ENCODE assay signal across 13 cellular contexts in the genomic region with DNA sequence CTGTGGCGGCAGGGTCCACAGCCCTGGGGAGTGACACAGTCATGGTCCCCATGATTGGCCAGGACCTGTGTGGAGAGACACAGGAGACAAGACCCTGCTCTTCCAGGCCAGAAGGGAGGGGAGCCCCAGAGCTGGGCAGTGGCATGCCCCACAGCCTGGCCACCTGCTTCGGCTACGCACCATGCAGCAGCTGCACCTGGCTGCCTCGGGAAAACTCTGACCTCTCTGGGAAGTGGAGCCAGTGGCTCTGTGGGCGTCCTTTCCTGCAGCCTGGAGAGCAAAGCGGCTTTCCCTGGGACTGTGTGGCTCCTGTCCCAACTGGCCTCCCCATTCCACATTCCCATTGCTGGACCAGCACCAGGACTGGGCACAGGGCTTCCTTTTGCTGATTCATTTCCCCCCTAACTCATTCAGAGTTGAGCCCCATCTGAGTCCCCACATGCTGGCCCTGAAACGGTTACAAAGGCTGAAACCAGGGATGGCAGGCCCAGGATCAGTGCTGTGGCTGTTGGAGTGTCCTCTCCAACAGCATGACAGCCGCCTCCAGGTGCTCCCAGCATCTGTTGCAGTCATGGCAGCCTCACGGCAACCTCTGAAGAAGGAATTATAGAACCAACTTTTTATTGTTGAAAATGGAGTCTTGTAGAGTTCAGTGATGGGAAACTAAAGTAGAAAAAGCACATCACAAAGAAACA. TPM values are rescaled to one million over a fixed set of nuclear protein-coding genes. Genes with fewer than 3 reads are reported as not detected.
DNase-seq lines count a peak whose midpoint lies in the region; ATAC-seq and TF ChIP-seq lines count a peak whose summit lies in the region.
"Had no signal": no experiment of that assay in that cellular context is flagged by ENCODE, and none has a peak within 500 bp of the region (broad histone marks: within the 10 kb centered on the region; RNA-seq: fewer than 3 reads in every experiment).

No MANE protein-coding gene starts in this region.

- H3K4me1 Mint-ChIP-seq in natural killer cell treated with Interleukin-12 subunit alpha and Interleukin-12 subunit beta and Interleukin-15 and Interleukin-18, amount 100 ng/mL, for 72 hours (ENCODE audit: low read depth in 2 of 2): peaks cover 0 to 8% of the 10 kb centered on the region in 2 donors
- H3K4me1 Mint-ChIP-seq in natural killer cell: peaks cover 4 to 9% of the 10 kb centered on the region in 2 donors
- H3K4me1 Mint-ChIP-seq in activated CD8-positive, alpha-beta T cell treated with anti-CD3 and anti-CD28 coated beads, Interleukin-2, amount 10 ng/mL, durations not matched to agents 7 days and 5 days (ENCODE audit: low read depth): no peaks in the 10 kb centered on the region

- POLR2A ChIA-PET in activated CD8-positive, alpha-beta T cell treated with anti-CD3 and anti-CD28 coated beads, Interleukin-2, amount 10 ng/mL, durations not matched to agents 7 days and 5 days (lab: Charles Lee): interaction anchor here (1.3 kb wide), 1 partner anchor 17 kb away, joined by 6 read pairs; a partner anchor contains a TSS

- ATAC-seq in natural killer cell treated with Interleukin-12 subunit alpha and Interleukin-12 subunit beta and Interleukin-15 and Interleukin-18, amount 100 ng/mL, for 72 hours: peak in 1 of 2 donors; percentile 18
- ATAC-seq in natural killer cell: no peak
- no peak for ATAC-seq in activated CD8-positive, alpha-beta T cell treated with anti-CD3 and anti-CD28 coated beads, Interleukin-2, amount 10 ng/mL, durations not matched to agents 7 days and 5 days
- ATAC-seq: A549 had no signal

- peak; percentile 46 for DNase-seq in natural killer cell treated with Interleukin-12 subunit alpha and Interleukin-12 subunit beta and Interleukin-15 and Interleukin-18, amount 100 ng/mL, for 72 hours (ENCODE audit: low spot score)
- DNase-seq in natural killer cell (no peak), lung microvascular endothelial cell (ENCODE audit: low read depth in 2 of 2) (peak; percentile 31 to 60), NCI-H2227 (lab: John Stamatoyannopoulos, UW; ENCODE audit: unreplicated experiment) (no peak), HCEC 1CT (no peak)
- DNase-seq in activated CD8-positive, alpha-beta T cell treated with anti-CD3 and anti-CD28 coated beads, Interleukin-2, amount 10 ng/mL, durations not matched to agents 7 days and 5 days: no peak
- DNase-seq in activated effector memory CD4-positive, alpha-beta T cell treated with anti-CD3 and anti-CD28 coated beads, Interleukin-2, amount 50 U/mL, for 16 hours: no peak
- DNase-seq: COR-L47, DMS79, NCI-H2171, Peyer's patch had no signal

- H3K9me3 Mint-ChIP-seq in natural killer cell treated with Interleukin-12 subunit alpha and Interleukin-12 subunit beta and Interleukin-15 and Interleukin-18, amount 100 ng/mL, for 72 hours: no peaks in the 10 kb centered on the region
- no peaks in the 10 kb centered on the region for H3K9me3 Mint-ChIP-seq in natural killer cell
- no peaks in the 10 kb centered on the region for H3K9me3 Mint-ChIP-seq in activated CD8-positive, alpha-beta T cell treated with anti-CD3 and anti-CD28 coated beads, Interleukin-2, amount 10 ng/mL, durations not matched to agents 7 days and 5 days (ENCODE audit: insufficient read depth)

- intact Hi-C loops in natural killer cell (cut with micrococcal nuclease): no loop called here

- H3K27me3 Mint-ChIP-seq in natural killer cell treated with Interleukin-12 subunit alpha and Interleukin-12 subunit beta and Interleukin-15 and Interleukin-18, amount 100 ng/mL, for 72 hours: no peaks in the 10 kb centered on the region
- no peaks in the 10 kb centered on the region for H3K27me3 Mint-ChIP-seq in natural killer cell (ENCODE audit: low read depth in 2 of 2)
- no peaks in the 10 kb centered on the region for H3K27me3 Mint-ChIP-seq in activated CD8-positive, alpha-beta T cell treated with anti-CD3 and anti-CD28 coated beads, Interleukin-2, amount 10 ng/mL, durations not matched to agents 7 days and 5 days (ENCODE audit: low read depth)

- CTCF ChIA-PET in activated CD8-positive, alpha-beta T cell treated with anti-CD3 and anti-CD28 coated beads, Interleukin-2, amount 10 ng/mL, durations not matched to agents 7 days and 5 days (lab: Charles Lee): interaction anchor here (1.5 kb wide), 1 partner anchor 43 kb away, joined by 4 read pairs; no protein-coding TSS in a partner anchor

- no peak overlapping the region for H3K4me3 Mint-ChIP-seq in natural killer cell treated with Interleukin-12 subunit alpha and Interleukin-12 subunit beta and Interleukin-15 and Interleukin-18, amount 100 ng/mL, for 72 hours
- H3K4me3 Mint-ChIP-seq in natural killer cell: no peak overlapping the region
- H3K4me3 Mint-ChIP-seq in activated CD8-positive, alpha-beta T cell treated with anti-CD3 and anti-CD28 coated beads, Interleukin-2, amount 10 ng/mL, durations not matched to agents 7 days and 5 days: no peak overlapping the region

- TF ChIP-seq CTCF in natural killer cell (IDR thresholded peaks at IDR 0.05): no peak

- peaks cover 12% of the 10 kb centered on the region for H3K36me3 Mint-ChIP-seq in natural killer cell treated with Interleukin-12 subunit alpha and Interleukin-12 subunit beta and Interleukin-15 and Interleukin-18, amount 100 ng/mL, for 72 hours
- H3K36me3 Mint-ChIP-seq in natural killer cell: peaks cover 21% of the 10 kb centered on the region
- peaks cover 45% of the 10 kb centered on the region for H3K36me3 Mint-ChIP-seq in activated CD8-positive, alpha-beta T cell treated with anti-CD3 and anti-CD28 coated beads, Interleukin-2, amount 10 ng/mL, durations not matched to agents 7 days and 5 days (ENCODE audit: low read depth)

- no peak overlapping the region for H3K27ac Mint-ChIP-seq in natural killer cell treated with Interleukin-12 subunit alpha and Interleukin-12 subunit beta and Interleukin-15 and Interleukin-18, amount 100 ng/mL, for 72 hours
- H3K27ac Mint-ChIP-seq in natural killer cell: no peak overlapping the region
- H3K27ac Mint-ChIP-seq in activated CD8-positive, alpha-beta T cell treated with anti-CD3 and anti-CD28 coated beads, Interleukin-2, amount 10 ng/mL, durations not matched to agents 7 days and 5 days: peak overlapping the region; percentile 28

RNA-seq across cellular contexts. Expression of a gene that starts 15.0 kb away (rescaled TPM):
- under 1 TPM; 0.47 to 0.59 TPM for total RNA-seq in natural killer cell treated with Interleukin-12 subunit alpha and Interleukin-12 subunit beta and Interleukin-15 and Interleukin-18, amount 100 ng/mL, for 72 hours
- total RNA-seq in natural killer cell (1 to 10 TPM in 2 of 3 donors, under 1 TPM in 1; 0.42 to 2.2 (median 1.9) TPM), lung microvascular endothelial cell (2.6 and 4.2 TPM in 2 replicates)
- under 1 TPM; 0.32 to 0.47 TPM for total RNA-seq in activated CD8-positive, alpha-beta T cell treated with anti-CD3 and anti-CD28 coated beads, Interleukin-2, amount 10 ng/mL, durations not matched to agents 7 days and 5 days
- total RNA-seq: HT1080 had no signal

RNA-seq across cellular contexts. Expression of a gene that starts 17.4 kb away (rescaled TPM):
- total RNA-seq in natural killer cell treated with Interleukin-12 subunit alpha and Interleukin-12 subunit beta and Interleukin-15 and Interleukin-18, amount 100 ng/mL, for 72 hours: 10 to 100 TPM; 60.0 to 61.2 TPM
- total RNA-seq in natural killer cell (10 to 100 TPM; 44.3 to 62.8 (median 59.8) TPM), lung microvascular endothelial cell (28.1 and 38.7 TPM in 2 replicates)
- 10 to 100 TPM; 60.9 to 64.7 TPM for total RNA-seq in activated CD8-positive, alpha-beta T cell treated with anti-CD3 and anti-CD28 coated beads, Interleukin-2, amount 10 ng/mL, durations not matched to agents 7 days and 5 days

RNA-seq across cellular contexts. Expression of a gene that starts 32.6 kb away (rescaled TPM):
- 1 to 10 TPM in 1 of 2 donors, under 1 TPM in 1; 0.84 to 1.8 TPM for total RNA-seq in natural killer cell treated with Interleukin-12 subunit alpha and Interleukin-12 subunit beta and Interleukin-15 and Interleukin-18, amount 100 ng/mL, for 72 hours
- total RNA-seq in natural killer cell (1 to 10 TPM; 2.8 to 4.3 (median 3.6) TPM), lung microvascular endothelial cell (under 0.01 and 0.20 TPM in 2 replicates)
- total RNA-seq in activated CD8-positive, alpha-beta T cell treated with anti-CD3 and anti-CD28 coated beads, Interleukin-2, amount 10 ng/mL, durations not matched to agents 7 days and 5 days: under 1 TPM; 0.08 to 0.26 TPM
- total RNA-seq: HT1080 had no signal

Comparison
In these comparisons a context has a peak if more than half of its experiments do, and no peak if none do; other contexts are left out.
1. DNase-seq: peak in natural killer cell treated with Interleukin-12 subunit alpha and Interleukin-12 subunit beta and Interleukin-15 and Interleukin-18, amount 100 ng/mL, for 72 hours (single experiment) and lung microvascular endothelial cell (2 of 2); none in natural killer cell (single experiment), activated CD8-positive, alpha-beta T cell treated with anti-CD3 and anti-CD28 coated beads, Interleukin-2, amount 10 ng/mL, durations not matched to agents 7 days and 5 days (single experiment), activated effector memory CD4-positive, alpha-beta T cell treated with anti-CD3 and anti-CD28 coated beads, Interleukin-2, amount 50 U/mL, for 16 hours (single experiment), NCI-H2227 (single experiment) and HCEC 1CT (single experiment).